19 cellular contexts compared by ENCODE assay signal in the genomic region with DNA sequence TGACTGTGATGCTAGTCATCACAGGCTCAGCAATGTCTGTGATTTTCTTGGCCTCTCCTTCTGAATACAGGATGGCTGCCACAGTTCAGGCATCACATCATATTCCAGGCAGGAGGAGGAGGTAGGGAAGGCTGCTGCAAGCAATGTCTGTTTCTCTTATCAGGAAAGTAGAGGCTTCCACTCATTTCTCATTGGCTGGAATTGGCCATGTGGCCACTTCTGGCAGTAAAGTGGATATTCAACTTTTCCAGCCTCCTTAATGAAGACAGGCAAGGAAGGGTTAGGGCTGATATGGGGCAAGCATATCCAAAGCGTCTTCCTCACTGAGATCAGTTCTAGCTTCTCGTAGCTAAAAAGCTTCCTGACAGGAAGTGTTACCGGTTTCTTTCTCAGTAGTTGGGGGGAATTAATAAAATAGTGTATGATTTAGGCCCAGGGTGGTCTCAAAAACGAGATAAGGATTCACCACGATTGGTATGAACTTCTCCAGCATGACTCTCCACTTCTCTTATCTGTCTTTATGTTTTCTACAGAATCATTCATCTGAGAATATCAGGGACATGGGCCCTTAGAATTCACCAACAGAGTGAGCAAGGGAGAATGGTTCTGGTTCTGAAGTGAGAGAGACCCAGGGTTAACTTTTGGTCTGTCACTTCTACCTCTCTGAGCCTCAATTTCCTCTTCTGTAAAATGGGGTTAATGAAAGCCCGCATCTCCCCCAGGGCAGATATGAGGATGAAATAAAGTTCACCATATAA.
"Had no signal": no experiment of that assay in that cellular context is flagged by ENCODE, and none has a peak within 500 bp of the region (broad histone marks: within the 10 kb centered on the region; RNA-seq: fewer than 3 reads in every experiment).

No MANE protein-coding gene starts in this region.

- H3K36me3 ChIP-seq: brain microvascular endothelial cell, cardiac muscle cell, SJSA1 had no signal

- H3K27me3 ChIP-seq: brain microvascular endothelial cell, cardiac muscle cell, SJSA1 had no signal

- ATAC-seq: activated CD8-positive, alpha-beta T cell treated with anti-CD3 and anti-CD28 coated beads, Interleukin-2, amount 10 ng/mL, durations not matched to agents 7 days and 5 days; PC-3 had no signal

- H3K4me3 Mint-ChIP-seq: activated CD8-positive, alpha-beta T cell treated with anti-CD3 and anti-CD28 coated beads, Interleukin-2, amount 10 ng/mL, durations not matched to agents 7 days and 5 days; T-helper 1 cell treated with Interleukin-12 subunit alpha and Interleukin-12 subunit beta and Interleukin-4 antibody, amounts not matched to agents 30 μg/mL and 1 μg/mL, for 36 hours had no signal

- H3K27ac Mint-ChIP-seq: activated CD8-positive, alpha-beta T cell treated with anti-CD3 and anti-CD28 coated beads, Interleukin-2, amount 10 ng/mL, durations not matched to agents 7 days and 5 days; activated naive CD4-positive, alpha-beta T cell treated with anti-CD3 and anti-CD28 coated beads, Interleukin-2, amount 50 U/mL, for 72 hours; T-helper 1 cell treated with Interleukin-12 subunit alpha and Interleukin-12 subunit beta and Interleukin-4 antibody, amounts not matched to agents 30 μg/mL and 1 μg/mL, for 36 hours had no signal

- H3K27ac ChIP-seq: brain microvascular endothelial cell, cardiac muscle cell, SJSA1 had no signal

- H3K4me3 ChIP-seq: cardiac muscle cell, SJSA1 had no signal

- DNase-seq: activated CD4-positive, alpha-beta T cell treated with anti-CD3 and anti-CD28 coated beads for 48 hours; activated CD4-positive, alpha-beta T cell treated with anti-CD3 and anti-CD28 coated beads, Interleukin-2, amount 50 U/mL, for 4 hours; activated CD4-positive, CD25-positive, alpha-beta regulatory T cell treated with anti-CD3 and anti-CD28 coated beads, Interleukin-2, amount 50 U/mL, for 72 hours; activated CD8-positive, alpha-beta memory T cell treated with anti-CD3 and anti-CD28 coated beads, Interleukin-2, amount 50 U/mL, for 48 hours; activated CD8-positive, alpha-beta T cell treated with anti-CD3 and anti-CD28 coated beads, Interleukin-2, amount 10 ng/mL, durations not matched to agents 7 days and 5 days; activated gamma-delta T cell; activated T-cell treated with anti-CD3 and anti-CD28 coated beads, Interleukin-2, amount 50 U/mL, for 1 hour; brain microvascular endothelial cell; NCI-H1105 treated with DMSO at 0.1 percent for 48 hours; NCI-H1436 treated with DMSO at 0.1 percent for 48 hours; NCI-H187; NCI-H2081; NCI-H446; PC-3; SHP77 had no signal

- H3K4me1 ChIP-seq: SJSA1 had no signal
